In the genomic region with DNA sequence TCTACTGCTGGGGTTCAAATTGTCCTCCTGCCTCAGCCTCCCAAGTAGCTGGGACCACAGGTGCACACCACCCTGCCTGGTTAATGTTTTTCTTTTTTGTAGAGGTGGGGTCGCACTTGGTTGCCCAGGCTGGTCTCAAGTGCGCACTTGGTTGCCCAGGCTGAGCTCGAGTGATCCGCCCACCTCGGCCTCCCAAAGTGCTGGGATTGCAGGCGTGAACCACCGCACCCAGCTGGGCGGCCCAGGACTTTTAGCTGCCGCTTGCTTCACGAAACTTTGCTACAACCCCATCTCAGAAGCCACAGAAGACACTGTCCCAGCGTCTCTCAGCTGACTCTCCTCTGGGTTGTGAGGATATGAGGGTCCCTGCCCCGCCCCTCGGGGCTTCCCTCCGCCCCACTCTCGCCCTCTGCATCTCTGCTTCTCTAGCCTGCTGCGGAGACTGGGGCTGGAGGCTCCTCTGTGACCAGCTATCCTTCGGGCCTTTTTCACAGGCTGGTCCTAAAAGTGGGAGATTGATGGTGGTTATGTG, we compare ENCODE assay signal across 26 cellular contexts.
"Had no signal": no experiment of that assay in that cellular context is flagged by ENCODE, and none has a peak within 500 bp of the region (broad histone marks: within the 10 kb centered on the region; RNA-seq: fewer than 3 reads in every experiment).

No MANE protein-coding gene starts in this region.

- FAIRE-seq: islet of Langerhans, kidney had no signal

- H3K4me3 ChIP-seq: left lung, lung, mucosa of descending colon, ovary, prostate gland, skin epidermis, stomach, testis, thyroid gland, transverse colon, upper lobe of left lung, vagina had no signal

- H3K36me3 Mint-ChIP-seq: immature natural killer cell; natural killer cell treated with Interleukin-12 subunit alpha and Interleukin-12 subunit beta and Interleukin-15 and Interleukin-18, amount 100 ng/mL, for 72 hours; stimulated activated memory B cell treated with anti-CD40 and anti-IgM and Interleukin-4, amounts not matched to agents 10 μg/mL and 1 μg/mL and 100 μg/mL, for 72 hours had no signal

- H3K4me1 ChIP-seq: left lung, prostate gland, testis, thyroid gland, vagina had no signal

- H3K9me3 Mint-ChIP-seq: immature natural killer cell; natural killer cell treated with Interleukin-12 subunit alpha and Interleukin-12 subunit beta and Interleukin-15 and Interleukin-18, amount 100 ng/mL, for 72 hours; stimulated activated memory B cell treated with anti-CD40 and anti-IgM and Interleukin-4, amounts not matched to agents 10 μg/mL and 1 μg/mL and 100 μg/mL, for 72 hours had no signal

- H3K27ac ChIP-seq: left lung, ovary, prostate gland, skin epidermis, stomach, testis, thyroid gland, transverse colon, upper lobe of left lung, vagina had no signal

- H3K9me3 ChIP-seq: left lung, mucosa of descending colon, ovary, prostate gland, stomach, testis, thyroid gland, transverse colon, upper lobe of left lung, vagina had no signal

- H3K4me3 Mint-ChIP-seq: immature natural killer cell; naive thymus-derived CD4-positive, alpha-beta T cell; natural killer cell treated with Interleukin-12 subunit alpha and Interleukin-12 subunit beta and Interleukin-15 and Interleukin-18, amount 100 ng/mL, for 72 hours; stimulated activated memory B cell treated with anti-CD40 and anti-IgM and Interleukin-4, amounts not matched to agents 10 μg/mL and 1 μg/mL and 100 μg/mL, for 72 hours had no signal

- H3K27me3 ChIP-seq: ovary, testis, thyroid gland, upper lobe of left lung, vagina had no signal

- ATAC-seq: left colon; left lung; mucosa of descending colon; naive thymus-derived CD4-positive, alpha-beta T cell; natural killer cell treated with Interleukin-12 subunit alpha and Interleukin-12 subunit beta and Interleukin-15 and Interleukin-18, amount 100 ng/mL, for 72 hours; right cardiac atrium; sciatic nerve; stimulated activated memory B cell treated with anti-CD40 and anti-IgM and Interleukin-4, amounts not matched to agents 10 μg/mL and 1 μg/mL and 100 μg/mL, for 72 hours; stimulated activated naive CD8-positive, alpha-beta T cell treated with anti-CD3 and anti-CD28 coated beads, Interleukin-15, Interleukin-2, amounts not matched to agents 100 U/mL and 50 U/mL, for 24 hours had no signal

- H3K4me1 Mint-ChIP-seq: immature natural killer cell; naive thymus-derived CD4-positive, alpha-beta T cell; stimulated activated memory B cell treated with anti-CD40 and anti-IgM and Interleukin-4, amounts not matched to agents 10 μg/mL and 1 μg/mL and 100 μg/mL, for 72 hours had no signal

- H3K27ac Mint-ChIP-seq: immature natural killer cell; naive thymus-derived CD4-positive, alpha-beta T cell; natural killer cell treated with Interleukin-12 subunit alpha and Interleukin-12 subunit beta and Interleukin-15 and Interleukin-18, amount 100 ng/mL, for 72 hours; stimulated activated memory B cell treated with anti-CD40 and anti-IgM and Interleukin-4, amounts not matched to agents 10 μg/mL and 1 μg/mL and 100 μg/mL, for 72 hours had no signal

- DNase-seq: hypothalamus; immature natural killer cell; kidney; left colon; left lung; midbrain; mucosa of descending colon; naive thymus-derived CD4-positive, alpha-beta T cell; retina; right cardiac atrium; stimulated activated CD4-positive, alpha-beta T cell treated with anti-CD3 and anti-CD28 coated beads, Interleukin-4, amount 100 ng/mL, for 24 hours; stimulated activated naive CD8-positive, alpha-beta T cell treated with anti-CD3 and anti-CD28 coated beads, Interleukin-15, Interleukin-2, amounts not matched to agents 100 U/mL and 50 U/mL, for 24 hours; stomach; testis; thyroid gland; transverse colon; upper lobe of left lung had no signal

- H3K36me3 ChIP-seq: left lung, ovary, prostate gland, stomach, thyroid gland, transverse colon, upper lobe of left lung, vagina had no signal
